27 cellular contexts compared by ENCODE assay signal in the genomic region with DNA sequence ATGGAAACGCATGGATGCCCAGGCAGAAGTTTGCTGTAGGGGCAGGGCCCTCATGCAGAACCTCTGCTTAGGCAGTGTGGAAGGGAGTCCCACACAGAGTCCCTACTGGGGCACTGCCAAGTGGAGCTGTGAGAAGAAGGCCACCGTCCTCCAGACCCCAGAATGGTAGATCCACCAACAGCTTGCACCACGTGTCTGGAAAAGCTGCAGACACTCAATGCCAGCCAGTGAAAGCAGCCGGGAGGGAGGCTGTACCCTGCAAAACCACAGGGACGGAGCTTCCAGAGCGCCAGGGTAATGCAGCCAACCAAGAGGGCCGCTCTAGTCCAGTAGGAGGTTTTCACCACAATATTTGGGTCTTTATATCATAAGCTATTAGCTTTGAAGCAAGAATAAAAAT.
"Had no signal": no experiment of that assay in that cellular context is flagged by ENCODE, and none has a peak within 500 bp of the region (broad histone marks: within the 10 kb centered on the region; RNA-seq: fewer than 3 reads in every experiment).

No MANE protein-coding gene starts in this region.

- H3K27ac ChIP-seq: ascending aorta, cardiac muscle cell, VCaP had no signal

- H3K9me3 ChIP-seq: ascending aorta had no signal

- H3K36me3 ChIP-seq: ascending aorta, cardiac muscle cell had no signal

- H3K4me1 ChIP-seq: ascending aorta had no signal

- DNase-seq: activated B cell treated with CpG ODN at 0.5 μM for 24 hours; activated CD4-positive, alpha-beta memory T cell treated with anti-CD3 and anti-CD28 coated beads for 36 hours; activated CD4-positive, alpha-beta T cell treated with anti-CD3 and anti-CD28 coated beads for 4 hours; activated CD4-positive, alpha-beta T cell treated with anti-CD3 and anti-CD28 coated beads, Interleukin-2, amount 10 ng/mL, durations not matched to agents 24 days and 14 days; activated CD4-positive, alpha-beta T cell treated with anti-CD3 and anti-CD28 coated beads, Interleukin-2, amount 50 U/mL, for 1 hour; activated CD4-positive, alpha-beta T cell treated with anti-CD3 and anti-CD28 coated beads, Interleukin-2, amount 50 U/mL, for 4 hours; activated CD4-positive, CD25-positive, alpha-beta regulatory T cell treated with anti-CD3 and anti-CD28 coated beads, Interleukin-2, amount 50 U/mL, for 72 hours; activated CD8-positive, alpha-beta memory T cell treated with anti-CD3 and anti-CD28 coated beads, Interleukin-2, amount 50 U/mL, for 4 hours; activated CD8-positive, alpha-beta T cell treated with anti-CD3 and anti-CD28 coated beads for 36 hours; activated effector memory CD4-positive, alpha-beta T cell treated with Interleukin-2 at 50 U/mL for 16 hours; activated gamma-delta T cell; activated naive CD4-positive, alpha-beta T cell treated with anti-CD3 and anti-CD28 coated beads, Interleukin-2, amount 10 ng/mL, durations not matched to agents 7 days and 5 days; activated naive CD4-positive, alpha-beta T cell treated with Interleukin-2 at 50 U/mL for 16 hours; activated naive CD8-positive, alpha-beta T cell treated with anti-CD3 and anti-CD28 coated beads, Interleukin-2, amount 10 ng/mL, durations not matched to agents 7 days and 5 days; activated naive CD8-positive, alpha-beta T cell treated with anti-CD3 and anti-CD28 coated beads, Interleukin-2, amount 50 U/mL, for 24 hours; activated T-cell treated with anti-CD3 and anti-CD28 coated beads for 4 hours; activated T-cell treated with anti-CD3 and anti-CD28 coated beads, Interleukin-2, amount 50 U/mL, for 24 hours; activated T-cell treated with anti-CD3 and anti-CD28 coated beads, Interleukin-2, amount 50 U/mL, for 48 hours; amygdala; anterior cingulate cortex; central memory CD4-positive, alpha-beta T cell; T-helper 1 cell; T-helper 2 cell; T-helper 9 cell had no signal

- H3K4me3 ChIP-seq: ascending aorta, cardiac muscle cell had no signal

- ATAC-seq: activated CD8-positive, alpha-beta T cell treated with anti-CD3 and anti-CD28 coated beads for 36 hours; activated naive CD8-positive, alpha-beta T cell treated with anti-CD3 and anti-CD28 coated beads, Interleukin-2, amount 50 U/mL, for 24 hours had no signal

- H3K27me3 ChIP-seq: ascending aorta, cardiac muscle cell had no signal
